Comparison of ENCODE assay signal across 21 cellular contexts in the genomic region with DNA sequence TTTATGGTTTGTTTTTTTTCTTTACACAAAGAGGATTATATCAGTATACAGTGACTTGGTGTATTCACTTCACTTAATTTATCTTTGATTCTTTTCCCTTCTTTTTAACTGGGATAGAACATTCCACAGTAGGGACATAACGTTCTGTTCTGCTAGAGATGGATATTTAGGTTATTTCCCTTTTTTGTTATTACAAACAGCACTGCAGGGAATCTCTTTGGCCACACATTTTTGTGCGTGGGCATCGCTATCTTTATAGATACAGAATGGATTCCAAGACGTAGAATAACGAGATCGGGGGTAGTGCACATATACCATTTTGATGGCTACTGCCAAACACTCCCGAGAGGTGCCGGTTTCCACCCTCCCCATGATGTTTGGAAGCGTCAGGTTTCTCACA. TPM values are rescaled to one million over a fixed set of nuclear protein-coding genes. Genes with fewer than 3 reads are reported as not detected.
A peak's percentile ranks its signal among the peaks of the same experiment; 100 is the strongest.
DNase-seq lines count a peak whose midpoint lies in the region; ATAC-seq, FAIRE-seq and TF ChIP-seq lines count a peak whose summit lies in the region.
"Had no signal": no experiment of that assay in that cellular context is flagged by ENCODE, and none has a peak within 500 bp of the region (broad histone marks: within the 10 kb centered on the region; RNA-seq: fewer than 3 reads in every experiment).

No MANE protein-coding gene starts in this region.

- H3K4me1 Mint-ChIP-seq in osteocyte (ENCODE audit: unreplicated experiment) = peaks cover 66% of the 10 kb centered on the region

- ATAC-seq in A549 (no peak), K562 (no peak), HG02884 (IDR thresholded peaks at IDR 0.05; ENCODE audit: unreplicated experiment) (no peak), GM21367 (IDR thresholded peaks at IDR 0.05; ENCODE audit: unreplicated experiment) (no peak)

- BruUV-seq in K562 (replicated peaks; lab: Mats Ljungman, UMichigan) = no TSS peak

- H3K4me2 ChIP-seq in A549 = peak overlapping the region; percentile 45
- H3K4me2 ChIP-seq in K562 (ENCODE audit: insufficient read depth, low read length) = no peak overlapping the region
- H3K4me2 ChIP-seq: BLaER1 had no signal

- H3K4me1 ChIP-seq in A549 (peaks cover 17% of the 10 kb centered on the region), K562 (replicated peaks in 1 of 2; ENCODE audit: control insufficient read depth in 2 of 2, insufficient read depth in 2 of 2, low read length in 2 of 2) (peaks cover 0 to 5% of the 10 kb centered on the region in 2 experiments; a peak in 3 of 5 replicates)

- H3K9me3 ChIP-seq in A549 = no peaks in the 10 kb centered on the region
- H3K9me3 ChIP-seq in K562 (replicated peaks; ENCODE audit: control insufficient read depth, insufficient read depth, low read depth, low read length) = no peaks in the 10 kb centered on the region
- H3K9me3 ChIP-seq: BLaER1 had no signal

- H3K79me2 ChIP-seq in K562 (ENCODE audit: control insufficient read depth, insufficient read depth, low read length) = no peaks in the 10 kb centered on the region

- POLR2A ChIA-PET in A549 (lab: Yijun Ruan, JAX) (no interaction called here), K562 (lab: Yijun Ruan, JAX) (no interaction called here)

- no peak for TF ChIP-seq POLR2A in A549 (IDR thresholded peaks at IDR 0.05; ENCODE audit: low read length)
- TF ChIP-seq POLR2A in K562 (conservative IDR thresholded peaks at IDR 0.05) = no peak

- H3K36me3 Mint-ChIP-seq in osteocyte (ENCODE audit: unreplicated experiment) = no peaks in the 10 kb centered on the region

- FAIRE-seq in A549 (lab: Jason Lieb, UNC) (no peak), K562 (lab: Jason Lieb, UNC) (no peak)
- FAIRE-seq: D721Med, GM19239 had no signal

- CTCF ChIA-PET in A549 (lab: Yijun Ruan, JAX) = interaction anchor here (0.6 to 1.3 kb wide), 3 partner anchors 26 to 150 kb away, joined by 3 to 5 read pairs (median 3); a partner anchor contains a TSS
- CTCF ChIA-PET in K562 (lab: Yijun Ruan, JAX; ENCODE audit: low intra/inter-chr PET ratio) = no interaction called here

- H4K20me1 ChIP-seq in K562 (replicated peaks; ENCODE audit: control insufficient read depth, insufficient read depth, low read length) = no peaks in the 10 kb centered on the region
- H4K20me1 ChIP-seq: BLaER1 had no signal

- H3K4me3 ChIP-seq in A549 = no peak overlapping the region
- H3K4me3 ChIP-seq in K562 = no peak overlapping the region
- H3K4me3 ChIP-seq in fibroblast of pulmonary artery (replicated peaks; ENCODE audit: low read depth, low read length) = no peak overlapping the region
- H3K4me3 ChIP-seq: BLaER1, GM23248 had no signal

- H3K27ac ChIP-seq in A549 (no peak overlapping the region; a peak in 1 of 6 replicates), K562 (ENCODE audit: extremely low read depth, low read depth, low read length) (no peak overlapping the region)
- H3K27ac ChIP-seq: BLaER1, GM23248, RWPE1 had no signal

- H3K27ac Mint-ChIP-seq in osteocyte (ENCODE audit: unreplicated experiment) = peak overlapping the region; percentile 79

- intact Hi-C loops in K562 (cut with micrococcal nuclease) = loop anchor here (5.0 kb wide), 1 partner anchor 44 kb away; a partner anchor contains a TSS

- no peaks in the 10 kb centered on the region for H3K27me3 Mint-ChIP-seq in osteocyte (ENCODE audit: unreplicated experiment)
- H3K27me3 Mint-ChIP-seq: CD4-positive, CD25-positive, alpha-beta regulatory T cell had no signal

- no peaks in the 10 kb centered on the region for H3K36me3 ChIP-seq in K562 (ENCODE audit: control insufficient read depth, insufficient read depth, low read length)

- no peak overlapping the region for H3K4me3 Mint-ChIP-seq in osteocyte (ENCODE audit: unreplicated experiment)
- H3K4me3 Mint-ChIP-seq: CD4-positive, CD25-positive, alpha-beta regulatory T cell had no signal

- peaks cover 16 to 38% of the 10 kb centered on the region in 2 experiments for H3K27me3 ChIP-seq in K562 (ENCODE audit: control insufficient read depth in 2 of 2, insufficient read depth in 2 of 2, low read length in 2 of 2)
- H3K27me3 ChIP-seq: BLaER1 had no signal

- TF ChIP-seq EP300 in A549 (IDR thresholded peaks at IDR 0.05) (no peak), K562 (IDR thresholded peaks at IDR 0.05; ENCODE audit: low read length) (no peak)

- no peak overlapping the region for H2AFZ ChIP-seq in K562 (ENCODE audit: low read depth, low read length)
- H2AFZ ChIP-seq: GM23248 had no signal

- H3K9ac ChIP-seq in K562 (ENCODE audit: insufficient read depth in 1 of 2, low read depth in 2 of 2, low read length in 2 of 2) = no peak overlapping the region
- H3K9ac ChIP-seq: BLaER1, GM23248 had no signal

- DNase-seq in A549 (ENCODE audit: low read depth in 1 of 2, low spot score in 1 of 2) (no peak), K562 (ENCODE audit: extremely low read depth in 1 of 4, low spot score in 3 of 4) (no peak), fibroblast of pulmonary artery (ENCODE audit: low read depth) (peak; percentile 33), osteocyte (ENCODE audit: extremely low spot score, unreplicated experiment) (no peak), RKO (ENCODE audit: low spot score) (no peak)
- DNase-seq: CD4-positive, CD25-positive, alpha-beta regulatory T cell; H7; KG1; MM.1S; NCI-H446 treated with DMSO at 0.1 percent for 48 hours; NCI-H526; NCI-H82; NK-92 treated with Interleukin-12 subunit alpha and Interleukin-12 subunit beta, amount 100 ng/mL, for 24 hours; SHP77 had no signal

- in situ Hi-C loops in K562 (cut with MboI) = no loop called here

- WGBS in A549 (ENCODE audit: missing lambda C conversion rate) = 75% methylated on average over 9 of the region's 9 CpGs
- WGBS in K562 (ENCODE audit: insufficient coverage, low coverage, missing lambda C conversion rate) = 3% methylated on average over 9 of the region's 9 CpGs

- no peaks in the 10 kb centered on the region for H3K9me1 ChIP-seq in K562 (ENCODE audit: control insufficient read depth, insufficient read depth, low read length)

- TF ChIP-seq RAD21 in A549 (conservative IDR thresholded peaks at IDR 0.05 in 1 of 2, IDR thresholded peaks at IDR 0.05 in 1 of 2) = no peak
- TF ChIP-seq RAD21 in K562 (CRISPR knock-in tag; conservative IDR thresholded peaks at IDR 0.05 in 1 of 2, IDR thresholded peaks at IDR 0.05 in 1 of 2) = no peak

- no peaks in the 10 kb centered on the region for H3K9me3 Mint-ChIP-seq in osteocyte (ENCODE audit: unreplicated experiment)
- H3K9me3 Mint-ChIP-seq: CD4-positive, CD25-positive, alpha-beta regulatory T cell had no signal

- TF ChIP-seq CTCF in A549 (IDR thresholded peaks at IDR 0.05) (no peak), K562 (IDR thresholded peaks at IDR 0.05 in 2 of 3, conservative IDR thresholded peaks at IDR 0.05 in 1 of 3; ENCODE audit: insufficient read depth in 2 of 3, low read depth in 1 of 3, low read length in 3 of 3) (no peak), fibroblast of pulmonary artery (IDR thresholded peaks at IDR 0.05; ENCODE audit: low read length, missing control alignments) (no peak), osteocyte (IDR thresholded peaks at IDR 0.05) (no peak)

TF ChIP-seq in A549, 52 proteins besides CTCF, POLR2A, EP300 and RAD21 (continues in another document):
- TF ChIP-seq, protein P1, sequence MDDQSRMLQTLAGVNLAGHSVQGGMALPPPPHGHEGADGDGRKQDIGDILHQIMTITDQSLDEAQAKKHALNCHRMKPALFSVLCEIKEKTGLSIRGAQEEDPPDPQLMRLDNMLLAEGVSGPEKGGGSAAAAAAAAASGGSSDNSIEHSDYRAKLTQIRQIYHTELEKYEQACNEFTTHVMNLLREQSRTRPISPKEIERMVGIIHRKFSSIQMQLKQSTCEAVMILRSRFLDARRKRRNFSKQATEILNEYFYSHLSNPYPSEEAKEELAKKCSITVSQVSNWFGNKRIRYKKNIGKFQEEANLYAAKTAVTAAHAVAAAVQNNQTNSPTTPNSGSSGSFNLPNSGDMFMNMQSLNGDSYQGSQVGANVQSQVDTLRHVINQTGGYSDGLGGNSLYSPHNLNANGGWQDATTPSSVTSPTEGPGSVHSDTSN (IDR thresholded peaks at IDR 0.05) = no peak
- no peak for TF ChIP-seq HEYL (CRISPR knock-in tag; IDR thresholded peaks at IDR 0.05)

TF ChIP-seq in K562, 482 proteins besides CTCF, POLR2A, EP300 and RAD21 (continues in another document):
- TF ChIP-seq ZNF589 (CRISPR knock-in tag; IDR thresholded peaks at IDR 0.05; ENCODE audit: low read depth) (no peak), RNF2 (IDR thresholded peaks at IDR 0.05) (no peak), ZNF384 (IDR thresholded peaks at IDR 0.05; ENCODE audit: low read depth, low read length) (no peak), COPS2 (conservative IDR thresholded peaks at IDR 0.05) (no peak)

RNA-seq across cellular contexts. Expression of a gene that starts 44.8 kb away (rescaled TPM):
- polyA plus RNA-seq in A549 (2011; rRNA removed) (11.7 and 12.1 TPM in 2 replicates), A549 (2017; fragmentation: RNase III; extraction: RNeasy Plus Mini Kit Qiagen cat#74134 plus additional on column Dnase treatment) (5.4 to 8.0 TPM (median 7.1 TPM) in 3 replicates), K562 (2011; rRNA removed) (1.6 and 2.7 TPM in 2 replicates), K562 (2014; fragmentation: Illumina TruSeq; extraction: Trizol) (1.3 and 1.9 TPM in 2 replicates), K562 (2014; fragmentation: Nextera tagmentation; extraction: Ambion mirVana) (1 to 10 TPM in 1 of 2 experiments, under 1 TPM in 1; 0.80 to 1.1 TPM), K562 (2014; rRNA removed) (1.5 and 2.9 TPM in 2 replicates)
- polyA plus RNA-seq in A549 (2012; cell fraction: cytosol; rRNA removed) = 5.5 and 7.1 TPM in 2 replicates
- polyA plus RNA-seq in A549 (2012; cell fraction: nucleus; rRNA removed) = 8.1 and 10.6 TPM in 2 replicates
- polyA minus RNA-seq in A549 (2011; rRNA and poly(A)+ RNA removed) = 16.3 and 17.7 TPM in 2 replicates
- 2.6 and 4.2 TPM in 2 replicates for total RNA-seq in K562 (2011; cell fraction: chromatin; rRNA removed; ENCODE audit: low replicate concordance)
- 1.2 and 2.4 TPM in 2 replicates for total RNA-seq in K562 (2011; cell fraction: nucleolus; rRNA removed)
- 3.6 and 3.7 TPM in 2 replicates for total RNA-seq in K562 (2011; cell fraction: nucleoplasm; rRNA removed)
- total RNA-seq in K562 (2014; rRNA removed) (0.98 and 1.1 TPM in 2 replicates), K562 (2014; rRNA removed; fragmentation: Illumina TruSeq; extraction: Trizol) (1.5 and 1.6 TPM in 2 replicates), K562 (2015; rRNA removed; fragmentation: Illumina TruSeq; extraction: Trizol) (0.98 and 1.0 TPM in 2 replicates), K562 (2021) (1.3 and 1.7 TPM in 2 replicates), osteocyte (21.2 and 21.9 TPM in 2 replicates)
- polyA plus RNA-seq in K562 (2011; cell fraction: cytosol; rRNA removed) = 1.1 and 2.9 TPM in 2 replicates
- polyA plus RNA-seq in K562 (2011; cell fraction: nucleus; rRNA removed) = 2.8 and 5.7 TPM in 2 replicates
- 1.7 and 2.0 TPM in 2 replicates for polyA plus RNA-seq in K562 (2012)
- polyA minus RNA-seq in K562 (2011; rRNA and poly(A)+ RNA removed) = 1.3 and 5.2 TPM in 2 replicates
- polyA minus RNA-seq in K562 (2011; cell fraction: cytosol; rRNA and poly(A)+ RNA removed) = 1.2 and 1.3 TPM in 2 replicates
- 2.0 and 2.3 TPM in 2 replicates for polyA minus RNA-seq in K562 (2011; cell fraction: nucleus; rRNA and poly(A)+ RNA removed)
